Comparison of ENCODE assay signal across 1 cellular context in the genomic region with DNA sequence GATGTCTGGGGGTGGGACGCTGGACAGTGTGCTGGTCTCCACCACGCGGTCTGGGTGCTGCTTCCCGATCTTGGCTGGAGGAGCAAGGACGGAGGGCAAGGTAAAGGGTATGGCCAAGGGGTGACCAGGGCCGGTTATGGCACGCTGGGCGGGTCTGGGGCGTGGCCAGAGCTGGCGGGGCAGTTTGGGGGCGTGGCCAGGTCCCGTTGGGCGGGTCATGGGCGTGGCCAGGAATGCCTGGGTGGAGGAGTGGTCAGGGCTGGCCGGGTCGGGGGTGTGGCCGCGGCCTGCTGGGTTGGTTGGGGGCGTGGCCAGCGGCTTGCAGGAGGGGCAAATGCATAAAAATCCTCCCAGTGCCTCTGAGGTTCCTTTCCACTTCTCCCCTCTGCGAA.
TF ChIP-seq lines count a peak whose summit lies in the region.

No MANE protein-coding gene starts in this region.

TF ChIP-seq in endothelial cell of umbilical vein, 7 proteins besides CTCF, POLR2A, EP300 and RAD21:
- TF ChIP-seq GATA2 (IDR thresholded peaks at IDR 0.05; ENCODE audit: insufficient read depth, insufficient read length, low read depth, low read length) (no peak), MYC (IDR thresholded peaks at IDR 0.05; ENCODE audit: low read depth, low read length) (no peak), FOS (IDR thresholded peaks at IDR 0.05; ENCODE audit: borderline replicate concordance, insufficient read depth, low read length) (no peak), POLR2AphosphoS5 (IDR thresholded peaks at IDR 0.05; ENCODE audit: insufficient read depth, low read depth, low read length) (no peak), EZH2 (IDR thresholded peaks at IDR 0.05; ENCODE audit: borderline replicate concordance, low read depth, low read length, severe bottlenecking) (no peak), JUN (IDR thresholded peaks at IDR 0.05; ENCODE audit: borderline replicate concordance, insufficient read depth, insufficient read length, low read depth) (no peak)
- TF ChIP-seq, protein P1, sequence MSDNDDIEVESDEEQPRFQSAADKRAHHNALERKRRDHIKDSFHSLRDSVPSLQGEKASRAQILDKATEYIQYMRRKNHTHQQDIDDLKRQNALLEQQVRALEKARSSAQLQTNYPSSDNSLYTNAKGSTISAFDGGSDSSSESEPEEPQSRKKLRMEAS (IDR thresholded peaks at IDR 0.05; ENCODE audit: insufficient read depth, insufficient read length), result no peak
TF ChIP-seq in endothelial cell of umbilical vein: peak in this region for 0.
